ENCODE assay signal across 8 cellular contexts in the genomic region with DNA sequence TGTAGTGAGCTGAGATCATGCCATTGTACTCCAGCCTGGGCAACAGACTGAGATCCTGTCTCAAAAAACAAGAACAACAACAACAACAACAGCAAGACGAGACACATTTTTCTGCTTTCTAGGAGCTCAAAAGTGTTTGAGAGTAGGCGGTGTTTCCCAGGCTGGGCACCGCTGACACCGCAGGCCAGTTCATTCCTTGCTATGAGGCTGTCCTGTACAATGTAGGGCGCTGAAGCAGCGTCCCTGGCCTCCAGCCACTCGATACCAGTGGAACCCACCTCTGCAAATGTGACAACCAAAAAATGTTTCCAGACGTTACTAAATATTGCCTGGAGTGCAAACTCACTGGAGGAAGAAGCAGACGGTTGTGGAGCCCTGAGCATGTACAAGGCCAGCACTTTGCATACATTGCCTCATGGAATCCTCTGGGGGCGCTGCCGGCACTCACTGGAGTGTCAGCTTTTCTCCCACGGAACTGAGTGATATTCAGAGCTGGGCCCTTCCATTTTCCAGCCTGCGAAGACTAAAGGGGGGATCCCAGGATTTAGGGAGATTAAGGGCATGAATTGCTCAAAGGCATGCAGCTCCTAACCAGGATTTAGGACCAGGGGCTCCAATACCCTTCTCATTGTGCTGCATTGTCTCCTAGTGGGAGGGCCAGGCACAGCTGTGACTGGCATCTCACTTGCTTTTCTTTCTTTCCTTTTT. TPM values are rescaled to one million over a fixed set of nuclear protein-coding genes. Genes with fewer than 3 reads are reported as not detected.
DNase-seq lines count a peak whose midpoint lies in the region; ATAC-seq and TF ChIP-seq lines count a peak whose summit lies in the region.

No MANE protein-coding gene starts in this region.

- H3K36me3 ChIP-seq in gastroesophageal sphincter (no peaks in the 10 kb centered on the region), aorta (ENCODE audit: control insufficient read depth in 1 of 2, insufficient read depth in 2 of 2, low read length in 1 of 2) (no peaks in the 10 kb centered on the region)

- no peak overlapping the region for H3K27ac ChIP-seq in CD4-positive, alpha-beta T cell (ENCODE audit: low read depth, low read length)
- H3K27ac ChIP-seq in gastroesophageal sphincter (peak overlapping the region in 3 of 4 donors; percentile 56 to 69 (median 59)), aorta (ENCODE audit: low read depth in 1 of 2, low read length in 2 of 2) (no peak overlapping the region)

- ATAC-seq in CD4-positive, alpha-beta T cell (ENCODE audit: poor library complexity) = peak; percentile 77
- ATAC-seq in HG02642 (IDR thresholded peaks at IDR 0.05; ENCODE audit: poor library complexity, unreplicated experiment) (peak; percentile 49), gastroesophageal sphincter (peak; percentile 78), aorta (ENCODE audit: low FRiP score) (peak; percentile 67), GM18858 (IDR thresholded peaks at IDR 0.05; ENCODE audit: unreplicated experiment) (no peak)

- H3K27me3 ChIP-seq in CD4-positive, alpha-beta T cell (ENCODE audit: control insufficient read depth, insufficient read depth, low read length) = no peaks in the 10 kb centered on the region
- H3K27me3 ChIP-seq in gastroesophageal sphincter (peaks cover 6% of the 10 kb centered on the region), aorta (ENCODE audit: control insufficient read depth in 1 of 2, insufficient read depth in 2 of 2, low read length in 1 of 2) (no peaks in the 10 kb centered on the region)

- no peaks in the 10 kb centered on the region for H3K36me3 Mint-ChIP-seq in CD4-positive, alpha-beta T cell (ENCODE audit: low read depth)
- no peaks in the 10 kb centered on the region for H3K36me3 Mint-ChIP-seq in osteocyte (ENCODE audit: unreplicated experiment)

- peak; percentile 72 for TF ChIP-seq CTCF in CD4-positive, alpha-beta T cell (IDR thresholded peaks at IDR 0.05)
- TF ChIP-seq CTCF in gastroesophageal sphincter (IDR thresholded peaks at IDR 0.05) (peak in 3 of 4 experiments; percentile 70 to 82 (median 79)), osteocyte (IDR thresholded peaks at IDR 0.05) (peak; percentile 79)

- no peak for TF ChIP-seq POLR2A in gastroesophageal sphincter (IDR thresholded peaks at IDR 0.05)

- CTCF ChIA-PET in CD4-positive, alpha-beta T cell (lab: Charles Lee) = interaction anchor here (0.7 to 3.9 kb wide), 14 partner anchors 9 to 548 kb away, joined by 3 to 44 read pairs (median 6); a partner anchor contains a TSS

- POLR2A ChIA-PET in CD4-positive, alpha-beta T cell (lab: Charles Lee) = interaction anchor here (1.0 to 1.6 kb wide), 4 partner anchors 24 to 108 kb away, joined by 3 to 6 read pairs (median 4); a partner anchor contains a TSS

- no peak overlapping the region for H3K4me3 Mint-ChIP-seq in CD4-positive, alpha-beta T cell
- no peak overlapping the region for H3K4me3 Mint-ChIP-seq in osteocyte (ENCODE audit: unreplicated experiment)

- peaks cover 11% of the 10 kb centered on the region for H3K4me1 Mint-ChIP-seq in CD4-positive, alpha-beta T cell (ENCODE audit: low read depth)
- peaks cover 11% of the 10 kb centered on the region for H3K4me1 Mint-ChIP-seq in osteocyte (ENCODE audit: unreplicated experiment)

- peak in 8 of 10 experiments; percentile 29 to 60 (median 40) for DNase-seq in CD4-positive, alpha-beta T cell
- peak; percentile 59 for DNase-seq in RPMI7951 (ENCODE audit: low read depth)
- DNase-seq in activated effector memory CD4-positive, alpha-beta T cell treated with Interleukin-2 at 50 U/mL for 16 hours = peak; percentile 35
- DNase-seq in osteocyte (ENCODE audit: extremely low spot score, unreplicated experiment) = no peak
- DNase-seq in aorta = peak; percentile 86 to 89

- H3K4me1 ChIP-seq in gastroesophageal sphincter = peaks cover 0 to 41% (median 4%) of the 10 kb centered on the region in 3 donors
- no peaks in the 10 kb centered on the region for H3K4me1 ChIP-seq in aorta (ENCODE audit: control insufficient read depth in 1 of 2, insufficient read depth in 2 of 2, low read length in 2 of 2)

- 11 to 41% methylated on average over 3 to 6 of the region's 13 CpGs for WGBS in gastroesophageal sphincter (ENCODE audit: low coverage in 1 of 2), 2 donors
- whole genome bisulfite sequencing in aorta, 2 donors = 41 to 43% methylated on average over 13 of the region's 13 CpGs

- no peaks in the 10 kb centered on the region for H3K27me3 Mint-ChIP-seq in CD4-positive, alpha-beta T cell
- H3K27me3 Mint-ChIP-seq in osteocyte (ENCODE audit: unreplicated experiment) = no peaks in the 10 kb centered on the region

- H3K9me3 Mint-ChIP-seq in CD4-positive, alpha-beta T cell = no peaks in the 10 kb centered on the region
- H3K9me3 Mint-ChIP-seq in osteocyte (ENCODE audit: unreplicated experiment) = no peaks in the 10 kb centered on the region

- intact Hi-C loops in CD4-positive, alpha-beta T cell (cut with DNase I, micrococcal nuclease) = no loop called here
- intact Hi-C loops in aorta (cut with DNase I) = loop anchor here in 1 of 2 donors (10.0 kb wide), 1 partner anchor 91 kb away; no protein-coding TSS in a partner anchor

- TF ChIP-seq EP300 in gastroesophageal sphincter (IDR thresholded peaks at IDR 0.05) = no peak

- H3K27ac Mint-ChIP-seq in CD4-positive, alpha-beta T cell = no peak overlapping the region
- peak overlapping the region; percentile 38 for H3K27ac Mint-ChIP-seq in osteocyte (ENCODE audit: unreplicated experiment)

- no peak overlapping the region for H3K4me3 ChIP-seq in gastroesophageal sphincter
- no peak overlapping the region for H3K4me3 ChIP-seq in aorta (ENCODE audit: low read length in 2 of 2)

- no peaks in the 10 kb centered on the region for H3K9me3 ChIP-seq in CD4-positive, alpha-beta T cell (ENCODE audit: control insufficient read depth, low read length)
- H3K9me3 ChIP-seq in gastroesophageal sphincter (no peaks in the 10 kb centered on the region), aorta (ENCODE audit: control insufficient read depth, low read length) (no peaks in the 10 kb centered on the region)

RNA-seq across cellular contexts. Expression of a gene that starts 5.8 kb away (rescaled TPM):
- 10 to 100 TPM; 19.8 to 20.4 TPM for total RNA-seq in CD4-positive, alpha-beta T cell
- 10.6 and 11.3 TPM in 2 replicates for total RNA-seq in RPMI7951 (2014; rRNA removed; shearing (Covaris generic))
- total RNA-seq in gastroesophageal sphincter = 10 to 100 TPM; 17.8 to 28.3 (median 21.4) TPM
- total RNA-seq in osteocyte = 24.8 and 25.8 TPM in 2 replicates
- total RNA-seq in aorta = 10 to 100 TPM; 15.5 to 20.1 TPM
- 1 to 10 TPM; 8.0 to 8.3 TPM for polyA plus RNA-seq in aorta

RNA-seq across cellular contexts. Expression of a gene that starts 24.1 kb away (rescaled TPM):
- total RNA-seq in CD4-positive, alpha-beta T cell = 100 to 1,000 TPM; 358 to 365 TPM
- 190 and 217 TPM in 2 replicates for total RNA-seq in RPMI7951 (2014; rRNA removed; shearing (Covaris generic))
- total RNA-seq in gastroesophageal sphincter = 100 to 1,000 TPM; 450 to 718 (median 563) TPM
- 408 and 440 TPM in 2 replicates for total RNA-seq in osteocyte
- 100 to 1,000 TPM; 305 to 381 TPM for total RNA-seq in aorta
- 100 to 1,000 TPM; 515 to 759 TPM for polyA plus RNA-seq in aorta

RNA-seq across cellular contexts. Expression of a gene that starts 36.3 kb away (rescaled TPM):
- total RNA-seq in CD4-positive, alpha-beta T cell = 10 to 100 TPM; 65.8 to 69.7 TPM
- total RNA-seq in RPMI7951 (2014; rRNA removed; shearing (Covaris generic)) = 74.9 and 132 TPM in 2 replicates
- total RNA-seq in gastroesophageal sphincter (100 to 1,000 TPM; 144 to 176 (median 160) TPM), osteocyte (51.1 and 53.1 TPM in 2 replicates), aorta (10 to 100 TPM; 50.4 to 51.8 TPM)
- polyA plus RNA-seq in aorta = 100 to 1,000 TPM; 159 to 160 TPM

RNA-seq across cellular contexts. Expression of a gene that starts 39.5 kb away (rescaled TPM):
- under 1 TPM in 1 of 2 experiments, not detected in 1; 0.17 TPM for total RNA-seq in CD4-positive, alpha-beta T cell
- not detected in 2 replicates for total RNA-seq in RPMI7951 (2014; rRNA removed; shearing (Covaris generic))
- total RNA-seq in gastroesophageal sphincter (1 to 10 TPM; 2.6 to 3.9 (median 2.9) TPM), osteocyte (9.4 and 10.9 TPM in 2 replicates), aorta (10 to 100 TPM in 1 of 2 donors, 1 to 10 TPM in 1; 2.5 to 11.0 TPM)
- 1 to 10 TPM in 1 of 2 donors, under 1 TPM in 1; 0.26 to 1.1 TPM for polyA plus RNA-seq in aorta

Comparison
In these comparisons a context has a peak if more than half of its experiments do, and no peak if none do; other contexts are left out.
1. H3K27ac ChIP-seq: peak in gastroesophageal sphincter (3 of 4); none in CD4-positive, alpha-beta T cell (single experiment) and aorta (0 of 2).
2. Peak in every context shown above with its lines, with median percentiles within 50 percentile points of each other: CTCF ChIP-seq.